26 cellular contexts compared by ENCODE assay signal in genomic region chr2:195608768-195609454, GRCh38. TPM values are rescaled to one million over a fixed set of nuclear protein-coding genes. Genes with fewer than 3 reads are reported as not detected.
DNase-seq lines count a peak whose midpoint lies in the region; ATAC-seq and TF ChIP-seq lines count a peak whose summit lies in the region.
"Had no signal": no experiment of that assay in that cellular context is flagged by ENCODE, and none has a peak within 500 bp of the region (broad histone marks: within the 10 kb centered on the region; RNA-seq: fewer than 3 reads in every experiment).

No MANE protein-coding gene starts in this region.

- H3K36me3 Mint-ChIP-seq in activated T-cell treated with anti-CD3 and anti-CD28 coated beads, Interleukin-2, amount 50 U/mL, for 72 hours (ENCODE audit: insufficient read depth in 2 of 2), result no peaks in the 10 kb centered on the region
- H3K36me3 Mint-ChIP-seq in T-helper 17 cell (ENCODE audit: low read depth) (no peaks in the 10 kb centered on the region), endothelial cell (ENCODE audit: low read depth, unreplicated experiment) (no peaks in the 10 kb centered on the region)
- H3K36me3 Mint-ChIP-seq in stimulated activated naive B cell treated with anti-CD40 and anti-IgM and Interleukin-4, amounts not matched to agents 10 μg/mL and 1 μg/mL and 100 μg/mL, for 72 hours, result no peaks in the 10 kb centered on the region
- H3K36me3 Mint-ChIP-seq: CD8-positive, alpha-beta T cell; naive thymus-derived CD8-positive, alpha-beta T cell had no signal

- peak in 1 of 2 donors; percentile 54 for ATAC-seq in activated T-cell treated with anti-CD3 and anti-CD28 coated beads, Interleukin-2, amount 50 U/mL, for 72 hours (replicated peaks in 1 of 2)
- ATAC-seq in T-helper 17 cell, result no peak
- ATAC-seq in stimulated activated naive B cell treated with anti-CD40 and anti-IgM and Interleukin-4, amounts not matched to agents 10 μg/mL and 1 μg/mL and 100 μg/mL, for 72 hours (replicated peaks), result no peak
- ATAC-seq in HG03469 (IDR thresholded peaks at IDR 0.05; ENCODE audit: unreplicated experiment), result no peak
- ATAC-seq: activated CD4-positive, alpha-beta T cell treated with anti-CD3 and anti-CD28 coated beads for 36 hours; body of pancreas; CD8-positive, alpha-beta T cell; left lobe of liver; naive thymus-derived CD8-positive, alpha-beta T cell; pancreas had no signal

- H3K79me2 ChIP-seq in mesendoderm (ENCODE audit: control insufficient read depth, insufficient read depth, low read length), result no peaks in the 10 kb centered on the region

- H2BK15ac ChIP-seq in mesendoderm (replicated peaks; ENCODE audit: low read depth), result peak overlapping the region; percentile 57

- H3K4ac ChIP-seq in mesendoderm (ENCODE audit: low read depth, low read length), result no peak overlapping the region

- H3K4me3 ChIP-seq in mesendoderm (ENCODE audit: low read length), result no peak overlapping the region
- H3K4me3 ChIP-seq: body of pancreas, pancreas had no signal

- H3K36me3 ChIP-seq in mesendoderm (ENCODE audit: control insufficient read depth, insufficient read depth, low read length), result no peaks in the 10 kb centered on the region
- H3K36me3 ChIP-seq: pancreas had no signal

- H3K56ac ChIP-seq in mesendoderm (ENCODE audit: low read length), result no peak overlapping the region

- H3K23ac ChIP-seq in mesendoderm (ENCODE audit: low read length), result no peak overlapping the region

- H3K27me3 ChIP-seq in mesendoderm (ENCODE audit: insufficient read depth, low read length, poor library complexity), result no peaks in the 10 kb centered on the region
- H3K27me3 ChIP-seq: body of pancreas, pancreas had no signal

- H4K5ac ChIP-seq in mesendoderm (ENCODE audit: low read length), result no peak overlapping the region

- H3K9ac ChIP-seq in mesendoderm (ENCODE audit: low read length), result no peak overlapping the region
- H3K9ac ChIP-seq: SK-N-SH had no signal

- peaks cover 44% of the 10 kb centered on the region for H3K4me1 Mint-ChIP-seq in activated T-cell treated with anti-CD3 and anti-CD28 coated beads, Interleukin-2, amount 50 U/mL, for 72 hours (ENCODE audit: low read depth)
- H3K4me1 Mint-ChIP-seq in T-helper 17 cell, result peaks cover 5% of the 10 kb centered on the region
- peaks cover 17 to 26% of the 10 kb centered on the region in 2 donors for H3K4me1 Mint-ChIP-seq in stimulated activated naive B cell treated with anti-CD40 and anti-IgM and Interleukin-4, amounts not matched to agents 10 μg/mL and 1 μg/mL and 100 μg/mL, for 72 hours
- peaks cover 14% of the 10 kb centered on the region for H3K4me1 Mint-ChIP-seq in endothelial cell (ENCODE audit: unreplicated experiment)

- H3K18ac ChIP-seq in mesendoderm (ENCODE audit: low read length), result no peak overlapping the region

- no peak overlapping the region for H2BK120ac ChIP-seq in mesendoderm (ENCODE audit: low read depth, low read length)

- H3K9me3 ChIP-seq in T-helper 17 cell (ENCODE audit: control insufficient read depth, low read length, poor library complexity, severe bottlenecking), result no peaks in the 10 kb centered on the region
- H3K9me3 ChIP-seq: body of pancreas, pancreas, SK-N-SH had no signal

- no peak overlapping the region for H2BK5ac ChIP-seq in mesendoderm (ENCODE audit: low read length)

- H3K79me1 ChIP-seq in mesendoderm (ENCODE audit: low read length), result no peaks in the 10 kb centered on the region

- H4K8ac ChIP-seq in mesendoderm (ENCODE audit: low read depth, low read length), result peak overlapping the region; percentile 76

- H3K4me3 Mint-ChIP-seq in activated T-cell treated with anti-CD3 and anti-CD28 coated beads, Interleukin-2, amount 50 U/mL, for 72 hours, result peak overlapping the region in 1 of 2 donors; percentile 56
- peak overlapping the region; percentile 7 for H3K4me3 Mint-ChIP-seq in T-helper 17 cell
- no peak overlapping the region for H3K4me3 Mint-ChIP-seq in stimulated activated naive B cell treated with anti-CD40 and anti-IgM and Interleukin-4, amounts not matched to agents 10 μg/mL and 1 μg/mL and 100 μg/mL, for 72 hours
- H3K4me3 Mint-ChIP-seq in endothelial cell (ENCODE audit: unreplicated experiment), result no peak overlapping the region
- H3K4me3 Mint-ChIP-seq: activated CD4-positive, alpha-beta T cell treated with anti-CD3 and anti-CD28 coated beads for 36 hours; activated T-cell treated with anti-CD3 and anti-CD28 coated beads, Interleukin-2, amount 50 U/mL, for 24 hours; CD8-positive, alpha-beta T cell; naive thymus-derived CD8-positive, alpha-beta T cell; T-helper 1 cell treated with Interleukin-12 subunit alpha and Interleukin-12 subunit beta and Interleukin-4 antibody, amounts not matched to agents 30 μg/mL and 1 μg/mL, for 36 hours had no signal

- no peak for TF ChIP-seq CTCF in endothelial cell (IDR thresholded peaks at IDR 0.05; ENCODE audit: unreplicated experiment)

- H3K27ac Mint-ChIP-seq in activated T-cell treated with anti-CD3 and anti-CD28 coated beads, Interleukin-2, amount 50 U/mL, for 72 hours, result peak overlapping the region; percentile 27
- H3K27ac Mint-ChIP-seq in T-helper 17 cell (no peak overlapping the region), endothelial cell (ENCODE audit: unreplicated experiment) (no peak overlapping the region)
- H3K27ac Mint-ChIP-seq in stimulated activated naive B cell treated with anti-CD40 and anti-IgM and Interleukin-4, amounts not matched to agents 10 μg/mL and 1 μg/mL and 100 μg/mL, for 72 hours, result peak overlapping the region; percentile 20
- H3K27ac Mint-ChIP-seq: activated CD4-positive, alpha-beta T cell treated with anti-CD3 and anti-CD28 coated beads for 36 hours; activated T-cell treated with anti-CD3 and anti-CD28 coated beads, Interleukin-2, amount 50 U/mL, for 24 hours; CD8-positive, alpha-beta T cell; T-helper 1 cell treated with Interleukin-12 subunit alpha and Interleukin-12 subunit beta and Interleukin-4 antibody, amounts not matched to agents 30 μg/mL and 1 μg/mL, for 36 hours had no signal

- DNase-seq in activated T-cell treated with anti-CD3 and anti-CD28 coated beads, Interleukin-2, amount 50 U/mL, for 72 hours, result no peak
- DNase-seq in activated T-cell treated with anti-CD3 and anti-CD28 coated beads for 4 hours, result no peak
- DNase-seq in T-helper 17 cell, result no peak
- DNase-seq in mesendoderm, result no peak
- DNase-seq in stimulated activated naive B cell treated with anti-CD40 and anti-IgM and Interleukin-4, amounts not matched to agents 10 μg/mL and 1 μg/mL and 100 μg/mL, for 72 hours, result no peak
- DNase-seq in endothelial cell (ENCODE audit: low spot score), result no peak
- no peak for DNase-seq in NCI-H2196 (lab: John Stamatoyannopoulos, UW; ENCODE audit: unreplicated experiment)
- DNase-seq: activated CD4-positive, alpha-beta T cell treated with anti-CD3 and anti-CD28 coated beads for 36 hours; activated naive CD4-positive, alpha-beta T cell; activated T-cell treated with anti-CD3 and anti-CD28 coated beads, Interleukin-2, amount 50 U/mL, for 24 hours; body of pancreas; CD8-positive, alpha-beta T cell; DMS 273 treated with DMSO at 0.1 percent for 48 hours; EL; naive thymus-derived CD8-positive, alpha-beta T cell; NCI-H1417; NCI-H2081 treated with DMSO at 0.1 percent for 48 hours; NCI-H446; NCI-H774; pancreas; SK-N-SH; stimulated activated CD4-positive, alpha-beta T cell treated with anti-CD3 and anti-CD28 coated beads, Interleukin-2, amount 100 ng/mL, for 24 hours had no signal

- H3K27ac ChIP-seq in mesendoderm (ENCODE audit: low read depth, low read length), result no peak overlapping the region
- H3K27ac ChIP-seq: 22Rv1, body of pancreas, pancreas had no signal

- no peaks in the 10 kb centered on the region for H3K27me3 Mint-ChIP-seq in activated T-cell treated with anti-CD3 and anti-CD28 coated beads, Interleukin-2, amount 50 U/mL, for 72 hours (ENCODE audit: low read depth)
- H3K27me3 Mint-ChIP-seq in T-helper 17 cell, result peaks cover 5% of the 10 kb centered on the region
- H3K27me3 Mint-ChIP-seq in stimulated activated naive B cell treated with anti-CD40 and anti-IgM and Interleukin-4, amounts not matched to agents 10 μg/mL and 1 μg/mL and 100 μg/mL, for 72 hours, result no peaks in the 10 kb centered on the region
- H3K27me3 Mint-ChIP-seq in endothelial cell (ENCODE audit: unreplicated experiment), result no peaks in the 10 kb centered on the region
- H3K27me3 Mint-ChIP-seq: activated CD4-positive, alpha-beta T cell treated with anti-CD3 and anti-CD28 coated beads for 36 hours; activated T-cell treated with anti-CD3 and anti-CD28 coated beads, Interleukin-2, amount 50 U/mL, for 24 hours; naive thymus-derived CD8-positive, alpha-beta T cell had no signal

- H3K4me1 ChIP-seq in mesendoderm (ENCODE audit: control insufficient read depth, low read depth, low read length), result no peaks in the 10 kb centered on the region
- H3K4me1 ChIP-seq: body of pancreas, pancreas had no signal

- no peak overlapping the region for H2AK5ac ChIP-seq in mesendoderm (ENCODE audit: low read length)

- H3K4me2 ChIP-seq in mesendoderm (ENCODE audit: low read length), result no peak overlapping the region
- H3K4me2 ChIP-seq: SK-N-SH had no signal

- H3K9me3 Mint-ChIP-seq in activated T-cell treated with anti-CD3 and anti-CD28 coated beads, Interleukin-2, amount 50 U/mL, for 72 hours, result no peaks in the 10 kb centered on the region
- H3K9me3 Mint-ChIP-seq in stimulated activated naive B cell treated with anti-CD40 and anti-IgM and Interleukin-4, amounts not matched to agents 10 μg/mL and 1 μg/mL and 100 μg/mL, for 72 hours, result no peaks in the 10 kb centered on the region
- no peaks in the 10 kb centered on the region for H3K9me3 Mint-ChIP-seq in endothelial cell (ENCODE audit: unreplicated experiment)
- H3K9me3 Mint-ChIP-seq: activated T-cell treated with anti-CD3 and anti-CD28 coated beads, Interleukin-2, amount 50 U/mL, for 24 hours; CD8-positive, alpha-beta T cell had no signal

- WGBS in mesendoderm (ENCODE audit: extremely low coverage, insufficient coverage, low lambda C conversion rate), result no CpG with 5 or more reads among the region's 7 CpGs

RNA-seq across cellular contexts. Expression of gene SLC39A10, which starts 48.1 kb away (rescaled TPM):
- total RNA-seq in activated T-cell treated with anti-CD3 and anti-CD28 coated beads, Interleukin-2, amount 50 U/mL, for 72 hours, result 10 to 100 TPM; 70.3 to 75.8 TPM
- total RNA-seq in T-helper 17 cell (10 to 100 TPM; 42.8 to 48.4 TPM), endothelial cell (ENCODE audit: unreplicated experiment) (62.0 TPM)
- 39.6 TPM for polyA plus RNA-seq in mesendoderm (2013, experiment 1 of 2)
- polyA plus RNA-seq in mesendoderm (2013, experiment 2 of 2), result 38.8 TPM

Comparison
In these comparisons a context has a peak if more than half of its experiments do, and no peak if none do; other contexts are left out.
1. H3K27ac Mint-ChIP-seq: peak in activated T-cell treated with anti-CD3 and anti-CD28 coated beads, Interleukin-2, amount 50 U/mL, for 72 hours (single experiment) and stimulated activated naive B cell treated with anti-CD40 and anti-IgM and Interleukin-4, amounts not matched to agents 10 μg/mL and 1 μg/mL and 100 μg/mL, for 72 hours (single experiment); none in T-helper 17 cell (single experiment) and endothelial cell (single experiment).